Comparison of ENCODE assay signal across 8 cellular contexts in the genomic region with DNA sequence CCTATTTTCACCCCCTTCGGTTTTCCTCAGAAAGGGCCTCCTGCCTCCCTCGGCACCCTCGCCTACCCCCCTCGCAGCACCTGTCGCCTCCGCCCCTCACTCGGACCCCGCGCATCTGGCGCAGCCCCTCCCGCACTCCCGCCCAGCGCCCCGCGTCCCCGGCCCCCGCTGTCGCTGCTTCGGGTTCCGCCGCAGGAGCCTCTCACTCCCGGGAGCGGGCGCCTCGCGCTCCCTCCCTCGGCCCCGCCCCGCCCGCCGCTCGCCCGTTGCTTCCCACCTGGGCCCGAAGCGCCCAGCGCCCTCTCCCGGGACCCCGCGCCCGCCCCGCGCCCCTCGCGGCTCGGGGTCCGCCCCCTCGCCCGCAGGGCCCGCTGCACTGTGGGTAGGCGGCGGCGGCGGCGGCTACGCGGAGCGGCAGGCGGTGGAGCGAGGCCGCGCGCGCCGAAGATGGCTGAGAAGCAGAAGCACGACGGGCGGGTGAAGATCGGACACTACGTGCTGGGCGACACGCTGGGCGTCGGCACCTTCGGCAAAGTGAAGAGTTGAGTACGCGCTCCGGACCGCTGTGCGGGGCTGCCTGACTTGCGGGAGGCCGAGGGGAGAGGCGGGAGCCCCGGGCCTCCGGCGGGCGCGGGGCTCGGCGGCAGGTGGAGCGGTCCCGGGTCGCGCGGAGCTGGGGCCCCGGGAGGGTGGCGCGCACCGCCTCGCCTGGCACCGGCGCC. TPM values are rescaled to one million over a fixed set of nuclear protein-coding genes. Genes with fewer than 3 reads are reported as not detected.
A peak's percentile ranks its signal among the peaks of the same experiment; 100 is the strongest.
DNase-seq lines count a peak whose midpoint lies in the region; ATAC-seq, FAIRE-seq and TF ChIP-seq lines count a peak whose summit lies in the region.

A gene (plus strand): TSS at position 374 of the 722 bp plus-strand sequence. CDS start 74 bp downstream, at position 448.

- H3K9me3 ChIP-seq in GM12878 (replicated peaks; ENCODE audit: control insufficient read depth, insufficient read depth, low read length): no peaks in the 10 kb centered on the region

- SMC1A ChIA-PET in GM12878 (lab: Charles Lee; ENCODE audit: uncharacterized antibody, unreplicated experiment): interaction anchor here (0.7 kb wide), 1 partner anchor 63 kb away, joined by 3 read pairs; no protein-coding TSS in a partner anchor

- BruUV-seq in GM12878 (replicated peaks; lab: Mats Ljungman, UMichigan): no TSS peak

- RAD21 ChIA-PET in GM12878 (lab: Charles Lee; ENCODE audit: unreplicated experiment): no interaction called here

- H3K27ac ChIP-seq in GM12878 (ENCODE audit: control insufficient read depth, insufficient read depth): no peak within 1 kb of the TSS

- no peak within 1 kb of the TSS for H3K4me3 ChIP-seq in GM12878
- peak within 1 kb of the TSS; percentile 80 for H3K4me3 ChIP-seq in iPS-11a (ENCODE audit: low read depth, low read length)
- H3K4me3 ChIP-seq in retinal pigment epithelial cell (ENCODE audit: low read length): peak within 1 kb of the TSS; percentile 80

- ATAC-seq in GM12878 (peak; percentile 58), HG03457 (IDR thresholded peaks at IDR 0.05; ENCODE audit: unreplicated experiment) (no peak)

- no peaks in the 10 kb centered on the region for H3K36me3 ChIP-seq in GM12878 (ENCODE audit: control insufficient read depth in 2 of 2, insufficient read depth in 2 of 2, low read length in 1 of 2)

- peak; percentile 7 for DNase-seq in stimulated activated CD4-positive, alpha-beta T cell treated with anti-CD3 and anti-CD28 coated beads, Interleukin-4, amount 100 ng/mL, for 1 hour
- no peak for DNase-seq in stimulated activated CD4-positive, alpha-beta T cell treated with anti-CD3 and anti-CD28 coated beads, Interleukin-12 subunit alpha, Interleukin-12 subunit beta, amount 100 ng/mL, for 4 hours
- DNase-seq in NCI-H1930 (lab: John Stamatoyannopoulos, UW) (peak; percentile 44 to 59), GM12878 (ENCODE audit: low read depth, low spot score) (no peak), retinal pigment epithelial cell (ENCODE audit: low read depth) (no peak)
- DNase-seq in effector CD8-positive, alpha-beta T cell (lab: John Stamatoyannopoulos, UW): no peak

- 26% methylated on average over 35 of the region's 101 CpGs for WGBS in GM12878 (ENCODE audit: insufficient coverage, insufficient replicate concordance, low lambda C conversion rate, missing lambda C conversion rate)

- intact Hi-C loops in GM12878 (cut with micrococcal nuclease; ENCODE audit: unreplicated experiment): no loop called here

- no peak for FAIRE-seq in GM12878 (lab: Jason Lieb, UNC)

- peak within 1 kb of the TSS; percentile 17; the same call in 1 of the 2 replicates for H3K4me2 ChIP-seq in GM12878 (ENCODE audit: control insufficient read depth, insufficient read depth)

- H3K27me3 ChIP-seq in GM12878 (replicated peaks in 1 of 2; ENCODE audit: control insufficient read depth in 2 of 2, insufficient read depth in 2 of 2, low read length in 1 of 2): peaks cover 8 to 18% of the 10 kb centered on the region in 2 experiments

- POLR2A ChIA-PET in GM12878 (lab: Charles Lee): no interaction called here

- no peak for TF ChIP-seq RAD21 in GM12878 (IDR thresholded peaks at IDR 0.05; ENCODE audit: insufficient read depth, low read depth, low read length)

- H3K4me1 ChIP-seq in GM12878 (ENCODE audit: control insufficient read depth, insufficient read depth, low read length): no peaks in the 10 kb centered on the region

- CTCF ChIA-PET in GM12878 (lab: Yijun Ruan, JAX): no interaction called here

- in situ Hi-C loops in GM12878 (cut with MboI): no loop called here

- H3K9ac ChIP-seq in GM12878 (ENCODE audit: control insufficient read depth, insufficient read depth, low read length): no peak within 1 kb of the TSS

- TF ChIP-seq CTCF in GM12878 (IDR thresholded peaks at IDR 0.05 in 2 of 3, conservative IDR thresholded peaks at IDR 0.05 in 1 of 3; ENCODE audit: control insufficient read depth in 2 of 3, extremely low read depth in 1 of 3, insufficient read depth in 1 of 3, low read depth in 3 of 3, low read length in 3 of 3) (no peak), retinal pigment epithelial cell (conservative IDR thresholded peaks at IDR 0.05; ENCODE audit: low read depth, low read length) (no peak)

- TF ChIP-seq POLR2A in GM12878 (IDR thresholded peaks at IDR 0.05; ENCODE audit: low read depth, low read length): no peak

- H2AFZ ChIP-seq in GM12878 (ENCODE audit: control insufficient read depth, low read depth, low read length): no peak within 1 kb of the TSS; the same call in none of the 2 replicates

- H3K79me2 ChIP-seq in GM12878 (ENCODE audit: control insufficient read depth, insufficient read depth, low read length): no peaks in the 10 kb centered on the region

- TF ChIP-seq EP300 in GM12878 (IDR thresholded peaks at IDR 0.05; ENCODE audit: borderline replicate concordance in 1 of 2, control insufficient read depth in 1 of 2, low read depth in 2 of 2, low read length in 2 of 2): no peak

- no peaks in the 10 kb centered on the region for H4K20me1 ChIP-seq in GM12878 (ENCODE audit: control insufficient read depth, insufficient read depth)

TF ChIP-seq in GM12878, 131 proteins besides CTCF, POLR2A, EP300 and RAD21:
- TF ChIP-seq LARP7 (IDR thresholded peaks at IDR 0.05) (0 out of 2 replicates have a peak, but pooled peaks have one; percentile 27), SUZ12 (IDR thresholded peaks at IDR 0.05; ENCODE audit: unreplicated experiment) (peak; percentile 86), HDAC2 (IDR thresholded peaks at IDR 0.05) (no peak)
TF ChIP-seq in GM12878: peak in this region for 2.

RNA-seq across cellular contexts. Expression of the gene that starts here (rescaled TPM):
- total RNA-seq in GM12878 (2013; cell fraction: nucleolus; rRNA removed): 0.04 TPM in 1 of 2 replicates, not detected in the other
- not detected in 2 replicates for total RNA-seq in GM12878 (2014; rRNA removed)
- not detected in 2 replicates for total RNA-seq in GM12878 (2014; rRNA removed; fragmentation: Illumina TruSeq; extraction: Trizol)
- total RNA-seq in GM12878 (2021): not detected in 2 replicates
- polyA plus RNA-seq in GM12878 (2011; ENCODE audit: low read depth): 0.03 TPM
- 0.01 TPM in 2 replicates for polyA plus RNA-seq in GM12878 (2011; rRNA removed)
- under 0.01 TPM in 2 replicates for polyA plus RNA-seq in GM12878 (2011; cell fraction: cytosol; rRNA removed)
- 0.03 TPM in 1 of 2 replicates, not detected in the other for polyA plus RNA-seq in GM12878 (2011; cell fraction: nucleus; rRNA removed)
- polyA plus RNA-seq in GM12878 (2012): 0.01 TPM in 1 of 2 replicates, not detected in the other
- polyA plus RNA-seq in GM12878 (2014; fragmentation: Illumina TruSeq; extraction: Trizol): not detected in 2 replicates
- polyA plus RNA-seq in GM12878 (2014; fragmentation: Nextera tagmentation; extraction: Ambion mirVana): not detected
- polyA plus RNA-seq in GM12878 (2014; rRNA removed): not detected in 2 replicates
- polyA plus RNA-seq in GM12878 (2016; fragmentation: Nextera tagmentation; extraction: Ambion mirVana): not detected
- not detected in 2 replicates for polyA minus RNA-seq in GM12878 (2011; rRNA and poly(A)+ RNA removed)
- not detected in 2 replicates for polyA minus RNA-seq in GM12878 (2011; cell fraction: cytosol; rRNA and poly(A)+ RNA removed)
- polyA minus RNA-seq in GM12878 (2011; cell fraction: nucleus; rRNA and poly(A)+ RNA removed): not detected in 2 replicates

Comparison
In these comparisons a context has a peak if more than half of its experiments do, and no peak if none do; other contexts are left out.
1. DNase-seq: peak in stimulated activated CD4-positive, alpha-beta T cell treated with anti-CD3 and anti-CD28 coated beads, Interleukin-4, amount 100 ng/mL, for 1 hour (single experiment) and NCI-H1930 (2 of 2); none in stimulated activated CD4-positive, alpha-beta T cell treated with anti-CD3 and anti-CD28 coated beads, Interleukin-12 subunit alpha, Interleukin-12 subunit beta, amount 100 ng/mL, for 4 hours (single experiment), GM12878 (single experiment), retinal pigment epithelial cell (single experiment) and effector CD8-positive, alpha-beta T cell (single experiment).
2. Peak in ATAC-seq and H3K4me2 ChIP-seq in GM12878; RNA of the gene not detected or under 1 TPM.